ENCODE assay signal across 8 cellular contexts in genomic region chr2:27051902-27052645, GRCh38. TPM values are rescaled to one million over a fixed set of nuclear protein-coding genes. Genes with fewer than 3 reads are reported as not detected.
DNase-seq lines count a peak whose midpoint lies in the region; ATAC-seq and TF ChIP-seq lines count a peak whose summit lies in the region.

No MANE protein-coding gene starts in this region.

- peaks cover 13% of the 10 kb centered on the region for H3K4me1 Mint-ChIP-seq in chondrocyte (ENCODE audit: low read depth)

- TF ChIP-seq POLR2A in testis (IDR thresholded peaks at IDR 0.05): no peak

- H3K4me1 ChIP-seq in OCI-LY3 (ENCODE audit: low read length) (peaks cover 14% of the 10 kb centered on the region), liver (ENCODE audit: control insufficient read depth in 4 of 4, insufficient read depth in 4 of 4, low read length in 3 of 4) (peaks cover 6 to 24% (median 14%) of the 10 kb centered on the region in 4 donors), testis (peaks cover 8% of the 10 kb centered on the region)

- no peaks in the 10 kb centered on the region for H4K20me1 ChIP-seq in OCI-LY3 (ENCODE audit: insufficient read depth, low read length)

- no peaks in the 10 kb centered on the region for H3K27me3 Mint-ChIP-seq in chondrocyte (ENCODE audit: low read depth)

- H3K4me3 Mint-ChIP-seq in chondrocyte (ENCODE audit: unreplicated experiment): peak overlapping the region; percentile 88

- H3K79me2 ChIP-seq in OCI-LY3 (ENCODE audit: low read length): no peaks in the 10 kb centered on the region

- no peaks in the 10 kb centered on the region for H3K27me3 ChIP-seq in OCI-LY3 (ENCODE audit: low read depth, low read length)
- no peaks in the 10 kb centered on the region for H3K27me3 ChIP-seq in liver (ENCODE audit: control insufficient read depth in 4 of 4, insufficient read depth in 4 of 4, low read length in 3 of 4)
- H3K27me3 ChIP-seq in testis: no peaks in the 10 kb centered on the region

- H3K9me3 ChIP-seq in OCI-LY3 (ENCODE audit: insufficient read depth, low read length) (no peaks in the 10 kb centered on the region), liver (ENCODE audit: control insufficient read depth in 4 of 4, low read length in 3 of 4) (no peaks in the 10 kb centered on the region), testis (no peaks in the 10 kb centered on the region)

- H3K36me3 Mint-ChIP-seq in chondrocyte (ENCODE audit: low read depth): peaks cover 7% of the 10 kb centered on the region

- intact Hi-C loops in testis (cut with DNase I; ENCODE audit: low total_unique reads): no loop called here

- peak overlapping the region; percentile 95 for H3K4me2 ChIP-seq in OCI-LY3 (ENCODE audit: low read length)

- 7% methylated on average over 24 of the region's 24 CpGs for WGBS in liver
- 6 to 10% methylated on average over 5 to 15 of the region's 24 CpGs for WGBS in testis, 2 donors

- H3K4me3 ChIP-seq in OCI-LY3 (ENCODE audit: low read length): peak overlapping the region; percentile 91
- H3K4me3 ChIP-seq in liver (ENCODE audit: low read depth in 1 of 3, low read length in 3 of 3): peak overlapping the region; percentile 72 to 84 (median 83)
- peak overlapping the region; percentile 96 to 97 for H3K4me3 ChIP-seq in testis

- no peak overlapping the region for H3K27ac ChIP-seq in OCI-LY3 (ENCODE audit: low read length)
- H3K27ac ChIP-seq in liver (ENCODE audit: low read depth in 1 of 2, low read length in 2 of 2): peak overlapping the region in 1 of 2 donors; percentile 77
- H3K27ac ChIP-seq in testis: peak overlapping the region; percentile 94 to 95

- peak overlapping the region; percentile 96 for H3K9ac ChIP-seq in OCI-LY3 (ENCODE audit: low read length)
- no peak overlapping the region for H3K9ac ChIP-seq in liver (ENCODE audit: low read depth in 1 of 2, low read length in 2 of 2)

- no peaks in the 10 kb centered on the region for H3K9me3 Mint-ChIP-seq in chondrocyte (ENCODE audit: low read depth)

- TF ChIP-seq CTCF in OCI-LY3 (IDR thresholded peaks at IDR 0.05; ENCODE audit: low read depth, low read length) (no peak), chondrocyte (IDR thresholded peaks at IDR 0.05) (no peak), liver (IDR thresholded peaks at IDR 0.05; ENCODE audit: low read depth, low read length, missing input control) (no peak), testis (IDR thresholded peaks at IDR 0.05) (no peak)

- DNase-seq in DMS53 (lab: John Stamatoyannopoulos, UW): peak; percentile 49
- DNase-seq in DMS53 treated with DMSO at 0.1 percent for 48 hours (lab: John Stamatoyannopoulos, UW; ENCODE audit: unreplicated experiment): no peak
- DNase-seq in chondrocyte (ENCODE audit: low spot score): no peak
- DNase-seq in testis: no peak
- no peak for DNase-seq in RPMI8226

- H2AFZ ChIP-seq in OCI-LY3 (ENCODE audit: low read depth, low read length): peak overlapping the region; percentile 50; the same call in 1 of the 2 replicates

- peak overlapping the region; percentile 94 for H3K27ac Mint-ChIP-seq in chondrocyte (ENCODE audit: unreplicated experiment)

- TF ChIP-seq RAD21 in liver (IDR thresholded peaks at IDR 0.05): no peak

- H3K36me3 ChIP-seq in OCI-LY3 (replicated peaks; ENCODE audit: low read depth, low read length) (peaks cover 19% of the 10 kb centered on the region), liver (ENCODE audit: control insufficient read depth in 4 of 4, insufficient read depth in 3 of 4, low read depth in 1 of 4, low read length in 3 of 4) (peaks cover 0 to 18% (median 16%) of the 10 kb centered on the region in 4 donors), testis (ENCODE audit: low read depth, missing control alignments) (no peaks in the 10 kb centered on the region)

- ATAC-seq in HG03378 (IDR thresholded peaks at IDR 0.05; ENCODE audit: unreplicated experiment): no peak

TF ChIP-seq in liver, 16 proteins besides CTCF, POLR2A, EP300 and RAD21:
- TF ChIP-seq FOXA1 (IDR thresholded peaks at IDR 0.05): no peak

RNA-seq across cellular contexts. Expression of gene AGBL5, which starts 0.6 kb away (rescaled TPM):
- total RNA-seq in chondrocyte (14.0 to 31.8 TPM (median 16.3 TPM) in 3 replicates), liver (1 to 10 TPM; 4.7 to 9.0 TPM), testis (100 to 1,000 TPM; 227 to 294 TPM)
- polyA plus RNA-seq in liver (1 to 10 TPM; 3.2 to 5.0 TPM), testis (ENCODE audit: insufficient read depth, low read depth, low replicate concordance) (784 TPM)

RNA-seq across cellular contexts. Expression of gene TMEM214, which starts 19.3 kb away (rescaled TPM):
- total RNA-seq in chondrocyte: 107 to 166 TPM (median 110 TPM) in 3 replicates
- total RNA-seq in liver: 10 to 100 TPM; 17.1 to 48.4 TPM
- 10 to 100 TPM; 28.3 to 53.4 TPM for polyA plus RNA-seq in liver
- 10 to 100 TPM; 64.8 to 73.9 TPM for total RNA-seq in testis
- polyA plus RNA-seq in testis (ENCODE audit: insufficient read depth, low read depth, low replicate concordance): 81.9 TPM

RNA-seq across cellular contexts. Expression of gene OST4, which starts 19.4 kb away (rescaled TPM):
- total RNA-seq in chondrocyte (473 to 494 TPM (median 478 TPM) in 3 replicates), liver (100 to 1,000 TPM in 1 of 2 donors, 10 to 100 TPM in 1; 94.8 to 186 TPM), testis (100 to 1,000 TPM; 220 to 262 TPM)
- polyA plus RNA-seq in liver (100 to 1,000 TPM; 227 to 377 TPM), testis (ENCODE audit: insufficient read depth, low read depth, low replicate concordance) (297 TPM)

RNA-seq across cellular contexts. Expression of gene EMILIN1, which starts 26.3 kb away (rescaled TPM):
- total RNA-seq in chondrocyte (180 to 235 TPM (median 182 TPM) in 3 replicates), liver (10 to 100 TPM; 24.8 to 26.1 TPM), testis (10 to 100 TPM; 29.2 to 50.7 TPM)
- polyA plus RNA-seq in liver (10 to 100 TPM in 1 of 2 donors, 1 to 10 TPM in 1; 3.4 to 23.1 TPM), testis (ENCODE audit: insufficient read depth, low read depth, low replicate concordance) (35.9 TPM)

RNA-seq across cellular contexts. Expression of gene KHK, which starts 34.5 kb away (rescaled TPM):
- total RNA-seq in chondrocyte (1.2 to 1.9 TPM (median 1.3 TPM) in 3 replicates), liver (100 to 1,000 TPM in 1 of 2 donors, 10 to 100 TPM in 1; 26.1 to 152 TPM), testis (10 to 100 TPM in 1 of 2 donors, 1 to 10 TPM in 1; 5.3 to 13.4 TPM)
- polyA plus RNA-seq in liver (100 to 1,000 TPM; 223 to 462 TPM), testis (ENCODE audit: insufficient read depth, low read depth, low replicate concordance) (11.5 TPM)
